ENCODE assay signal across 1 cellular context in genomic region chr2:207619764-207620203, GRCh38.
A peak's percentile ranks its signal among the peaks of the same experiment; 100 is the strongest.
TF ChIP-seq lines count a peak whose summit lies in the region.

No MANE protein-coding gene starts in this region.

TF ChIP-seq in HepG2, 621 proteins besides CTCF, POLR2A, EP300 and RAD21 (continued from another document and continues in another):
- TF ChIP-seq PRDM15 (CRISPR knock-in tag; IDR thresholded peaks at IDR 0.05) (no peak), MTF1 (CRISPR knock-in tag; IDR thresholded peaks at IDR 0.05) (no peak), ATF3 (CRISPR knock-in tag; IDR thresholded peaks at IDR 0.05) (no peak), ZMYM4 (CRISPR knock-in tag; IDR thresholded peaks at IDR 0.05) (peak; percentile 78), AFF4 (CRISPR knock-in tag; IDR thresholded peaks at IDR 0.05) (no peak), CREB3 (CRISPR knock-in tag; IDR thresholded peaks at IDR 0.05) (no peak), ZNF12 (CRISPR knock-in tag; IDR thresholded peaks at IDR 0.05) (peak; percentile 46; the same call in 1 of the 2 replicates), GATAD2A (CRISPR knock-in tag; IDR thresholded peaks at IDR 0.05) (peak; percentile 96), SP1 (IDR thresholded peaks at IDR 0.05) (no peak), SP1 (CRISPR knock-in tag; IDR thresholded peaks at IDR 0.05) (no peak), MLX (CRISPR knock-in tag; IDR thresholded peaks at IDR 0.05) (no peak), TEAD3 (CRISPR knock-in tag; optimal IDR thresholded peaks at IDR 0.05; ENCODE audit: borderline replicate concordance) (peak; percentile 22), SMAD3 (CRISPR knock-in tag; IDR thresholded peaks at IDR 0.05) (peak; percentile 82; the same call in 1 of the 2 replicates), CEBPB (IDR thresholded peaks at IDR 0.05; ENCODE audit: borderline replicate concordance, low read depth, low read length) (peak; percentile 98), ZNF800 (CRISPR knock-in tag; IDR thresholded peaks at IDR 0.05) (no peak), MNT (IDR thresholded peaks at IDR 0.05) (peak; percentile 21; the same call in 1 of the 2 replicates), TAF1 (CRISPR knock-in tag; IDR thresholded peaks at IDR 0.05) (no peak), ETV6 (CRISPR knock-in tag; conservative IDR thresholded peaks at IDR 0.05) (no peak), RARA (CRISPR knock-in tag; IDR thresholded peaks at IDR 0.05) (peak; percentile 57), TCF7 (IDR thresholded peaks at IDR 0.05; ENCODE audit: low read depth) (no peak), ONECUT2 (CRISPR knock-in tag; IDR thresholded peaks at IDR 0.05) (peak; percentile 59; the same call in 1 of the 2 replicates), ZNF343 (CRISPR knock-in tag; IDR thresholded peaks at IDR 0.05) (no peak), ZNF543 (CRISPR knock-in tag; IDR thresholded peaks at IDR 0.05) (no peak), GMEB2 (CRISPR knock-in tag; IDR thresholded peaks at IDR 0.05; ENCODE audit: low read depth) (no peak), ZBTB49 (CRISPR knock-in tag; IDR thresholded peaks at IDR 0.05; ENCODE audit: borderline replicate concordance) (no peak), ZNF362 (CRISPR knock-in tag; IDR thresholded peaks at IDR 0.05; ENCODE audit: borderline replicate concordance) (peak; percentile 28; the same call in 1 of the 2 replicates), ZNF296 (CRISPR knock-in tag; conservative IDR thresholded peaks at IDR 0.05) (no peak), SIN3B (IDR thresholded peaks at IDR 0.05; ENCODE audit: low read length) (no peak), RERE (CRISPR knock-in tag; IDR thresholded peaks at IDR 0.05; ENCODE audit: low read depth) (peak; percentile 30; the same call in 1 of the 2 replicates), ETV5 (CRISPR knock-in tag; IDR thresholded peaks at IDR 0.05; ENCODE audit: borderline replicate concordance) (peak; percentile 37; the same call in 1 of the 2 replicates), ZNF282 (IDR thresholded peaks at IDR 0.05; ENCODE audit: partially characterized antibody) (no peak)
